1 cellular context compared by ENCODE assay signal in genomic region chr14:35826218-35826951, GRCh38.
A peak's percentile ranks its signal among the peaks of the same experiment; 100 is the strongest.
TF ChIP-seq lines count a peak whose summit lies in the region.

A gene with protein sequence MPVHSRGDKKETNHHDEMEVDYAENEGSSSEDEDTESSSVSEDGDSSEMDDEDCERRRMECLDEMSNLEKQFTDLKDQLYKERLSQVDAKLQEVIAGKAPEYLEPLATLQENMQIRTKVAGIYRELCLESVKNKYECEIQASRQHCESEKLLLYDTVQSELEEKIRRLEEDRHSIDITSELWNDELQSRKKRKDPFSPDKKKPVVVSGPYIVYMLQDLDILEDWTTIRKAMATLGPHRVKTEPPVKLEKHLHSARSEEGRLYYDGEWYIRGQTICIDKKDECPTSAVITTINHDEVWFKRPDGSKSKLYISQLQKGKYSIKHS (plus strand): TSS chr14:35826338. CDS start chr14:35826517, 179 bp downstream.

TF ChIP-seq in HepG2, 621 proteins besides CTCF, POLR2A, EP300 and RAD21 (continued from another document and continues in another):
- peak; percentile 98 for TF ChIP-seq ZNF616 (CRISPR knock-in tag; IDR thresholded peaks at IDR 0.05; ENCODE audit: low read depth)
- TF ChIP-seq, protein P1, sequence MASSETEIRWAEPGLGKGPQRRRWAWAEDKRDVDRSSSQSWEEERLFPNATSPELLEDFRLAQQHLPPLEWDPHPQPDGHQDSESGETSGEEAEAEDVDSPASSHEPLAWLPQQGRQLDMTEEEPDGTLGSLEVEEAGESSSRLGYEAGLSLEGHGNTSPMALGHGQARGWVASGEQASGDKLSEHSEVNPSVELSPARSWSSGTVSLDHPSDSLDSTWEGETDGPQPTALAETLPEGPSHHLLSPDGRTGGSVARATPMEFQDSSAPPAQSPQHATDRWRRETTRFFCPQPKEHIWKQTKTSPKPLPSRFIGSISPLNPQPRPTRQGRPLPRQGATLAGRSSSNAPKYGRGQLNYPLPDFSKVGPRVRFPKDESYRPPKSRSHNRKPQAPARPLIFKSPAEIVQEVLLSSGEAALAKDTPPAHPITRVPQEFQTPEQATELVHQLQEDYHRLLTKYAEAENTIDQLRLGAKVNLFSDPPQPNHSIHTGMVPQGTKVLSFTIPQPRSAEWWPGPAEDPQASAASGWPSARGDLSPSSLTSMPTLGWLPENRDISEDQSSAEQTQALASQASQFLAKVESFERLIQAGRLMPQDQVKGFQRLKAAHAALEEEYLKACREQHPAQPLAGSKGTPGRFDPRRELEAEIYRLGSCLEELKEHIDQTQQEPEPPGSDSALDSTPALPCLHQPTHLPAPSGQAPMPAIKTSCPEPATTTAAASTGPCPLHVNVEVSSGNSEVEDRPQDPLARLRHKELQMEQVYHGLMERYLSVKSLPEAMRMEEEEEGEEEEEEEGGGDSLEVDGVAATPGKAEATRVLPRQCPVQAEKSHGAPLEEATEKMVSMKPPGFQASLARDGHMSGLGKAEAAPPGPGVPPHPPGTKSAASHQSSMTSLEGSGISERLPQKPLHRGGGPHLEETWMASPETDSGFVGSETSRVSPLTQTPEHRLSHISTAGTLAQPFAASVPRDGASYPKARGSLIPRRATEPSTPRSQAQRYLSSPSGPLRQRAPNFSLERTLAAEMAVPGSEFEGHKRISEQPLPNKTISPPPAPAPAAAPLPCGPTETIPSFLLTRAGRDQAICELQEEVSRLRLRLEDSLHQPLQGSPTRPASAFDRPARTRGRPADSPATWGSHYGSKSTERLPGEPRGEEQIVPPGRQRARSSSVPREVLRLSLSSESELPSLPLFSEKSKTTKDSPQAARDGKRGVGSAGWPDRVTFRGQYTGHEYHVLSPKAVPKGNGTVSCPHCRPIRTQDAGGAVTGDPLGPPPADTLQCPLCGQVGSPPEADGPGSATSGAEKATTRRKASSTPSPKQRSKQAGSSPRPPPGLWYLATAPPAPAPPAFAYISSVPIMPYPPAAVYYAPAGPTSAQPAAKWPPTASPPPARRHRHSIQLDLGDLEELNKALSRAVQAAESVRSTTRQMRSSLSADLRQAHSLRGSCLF (CRISPR knock-in tag; IDR thresholded peaks at IDR 0.05; ENCODE audit: borderline replicate concordance), result peak; percentile 88
- TF ChIP-seq ATF2 (CRISPR knock-in tag; IDR thresholded peaks at IDR 0.05), result peak; percentile 66
- TF ChIP-seq ZNF510 (CRISPR knock-in tag; IDR thresholded peaks at IDR 0.05; ENCODE audit: low read depth), result peak; percentile 100; the same call in 1 of the 2 replicates
- TF ChIP-seq ELF4 (CRISPR knock-in tag; IDR thresholded peaks at IDR 0.05; ENCODE audit: borderline replicate concordance), result peak; percentile 82; the same call in 1 of the 2 replicates
- TF ChIP-seq ZNF18 (CRISPR knock-in tag; IDR thresholded peaks at IDR 0.05; ENCODE audit: insufficient replicate concordance), result peak; percentile 98
- TF ChIP-seq POGZ (CRISPR knock-in tag; IDR thresholded peaks at IDR 0.05), result peak; percentile 97
- TF ChIP-seq MED13 (CRISPR knock-in tag; IDR thresholded peaks at IDR 0.05), result peak; percentile 88
- TF ChIP-seq ZNF703 (CRISPR knock-in tag; IDR thresholded peaks at IDR 0.05; ENCODE audit: borderline replicate concordance), result 0 out of 2 replicates have a peak, but pooled peaks have one; percentile 79
- peak; percentile 96; the same call in 1 of the 2 replicates for TF ChIP-seq NAIF1 (CRISPR knock-in tag; IDR thresholded peaks at IDR 0.05; ENCODE audit: borderline replicate concordance)
- TF ChIP-seq KLF6 (CRISPR knock-in tag; IDR thresholded peaks at IDR 0.05), result peak; percentile 99
- TF ChIP-seq, protein P2, sequence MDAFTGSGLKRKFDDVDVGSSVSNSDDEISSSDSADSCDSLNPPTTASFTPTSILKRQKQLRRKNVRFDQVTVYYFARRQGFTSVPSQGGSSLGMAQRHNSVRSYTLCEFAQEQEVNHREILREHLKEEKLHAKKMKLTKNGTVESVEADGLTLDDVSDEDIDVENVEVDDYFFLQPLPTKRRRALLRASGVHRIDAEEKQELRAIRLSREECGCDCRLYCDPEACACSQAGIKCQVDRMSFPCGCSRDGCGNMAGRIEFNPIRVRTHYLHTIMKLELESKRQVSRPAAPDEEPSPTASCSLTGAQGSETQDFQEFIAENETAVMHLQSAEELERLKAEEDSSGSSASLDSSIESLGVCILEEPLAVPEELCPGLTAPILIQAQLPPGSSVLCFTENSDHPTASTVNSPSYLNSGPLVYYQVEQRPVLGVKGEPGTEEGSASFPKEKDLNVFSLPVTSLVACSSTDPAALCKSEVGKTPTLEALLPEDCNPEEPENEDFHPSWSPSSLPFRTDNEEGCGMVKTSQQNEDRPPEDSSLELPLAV (CRISPR knock-in tag; conservative IDR thresholded peaks at IDR 0.05; ENCODE audit: low read depth), result no peak
- TF ChIP-seq MIER2 (CRISPR knock-in tag; IDR thresholded peaks at IDR 0.05), result peak; percentile 89
- TF ChIP-seq RCOR2 (CRISPR knock-in tag; IDR thresholded peaks at IDR 0.05), result peak; percentile 69; the same call in 1 of the 2 replicates
- TF ChIP-seq ZNF556 (CRISPR knock-in tag; IDR thresholded peaks at IDR 0.05; ENCODE audit: borderline replicate concordance), result peak; percentile 100
- peak; percentile 52 for TF ChIP-seq SOX5 (CRISPR knock-in tag; IDR thresholded peaks at IDR 0.05; ENCODE audit: borderline replicate concordance)
- TF ChIP-seq MATR3 (CRISPR knock-in tag; IDR thresholded peaks at IDR 0.05), result peak; percentile 82; the same call in 1 of the 2 replicates
- no peak for TF ChIP-seq ZBTB40 (IDR thresholded peaks at IDR 0.05)
- TF ChIP-seq ZBTB40 (CRISPR knock-in tag; IDR thresholded peaks at IDR 0.05), result peak; percentile 95
- peak; percentile 58; the same call in 1 of the 2 replicates for TF ChIP-seq NCOR1 (IDR thresholded peaks at IDR 0.05; ENCODE audit: borderline replicate concordance, low read length)
- TF ChIP-seq, protein P3, sequence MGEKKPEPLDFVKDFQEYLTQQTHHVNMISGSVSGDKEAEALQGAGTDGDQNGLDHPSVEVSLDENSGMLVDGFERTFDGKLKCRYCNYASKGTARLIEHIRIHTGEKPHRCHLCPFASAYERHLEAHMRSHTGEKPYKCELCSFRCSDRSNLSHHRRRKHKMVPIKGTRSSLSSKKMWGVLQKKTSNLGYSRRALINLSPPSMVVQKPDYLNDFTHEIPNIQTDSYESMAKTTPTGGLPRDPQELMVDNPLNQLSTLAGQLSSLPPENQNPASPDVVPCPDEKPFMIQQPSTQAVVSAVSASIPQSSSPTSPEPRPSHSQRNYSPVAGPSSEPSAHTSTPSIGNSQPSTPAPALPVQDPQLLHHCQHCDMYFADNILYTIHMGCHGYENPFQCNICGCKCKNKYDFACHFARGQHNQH (CRISPR knock-in tag; IDR thresholded peaks at IDR 0.05), result peak; percentile 99
- peak; percentile 97 for TF ChIP-seq MAF1 (CRISPR knock-in tag; IDR thresholded peaks at IDR 0.05; ENCODE audit: borderline replicate concordance)
- TF ChIP-seq CERS6 (CRISPR knock-in tag; IDR thresholded peaks at IDR 0.05), result peak; percentile 97; the same call in 1 of the 2 replicates
- TF ChIP-seq FOXJ3 (CRISPR knock-in tag; IDR thresholded peaks at IDR 0.05; ENCODE audit: borderline replicate concordance), result peak; percentile 73; the same call in 1 of the 2 replicates
- TF ChIP-seq NFYC (CRISPR knock-in tag; IDR thresholded peaks at IDR 0.05), result peak; percentile 98
- no peak for TF ChIP-seq HOXA7 (CRISPR knock-in tag; IDR thresholded peaks at IDR 0.05)
- TF ChIP-seq, protein P4, sequence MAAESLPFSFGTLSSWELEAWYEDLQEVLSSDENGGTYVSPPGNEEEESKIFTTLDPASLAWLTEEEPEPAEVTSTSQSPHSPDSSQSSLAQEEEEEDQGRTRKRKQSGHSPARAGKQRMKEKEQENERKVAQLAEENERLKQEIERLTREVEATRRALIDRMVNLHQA (CRISPR knock-in tag; IDR thresholded peaks at IDR 0.05), result peak; percentile 95
- TF ChIP-seq DPF2 (CRISPR knock-in tag; IDR thresholded peaks at IDR 0.05; ENCODE audit: borderline replicate concordance, low read depth), result peak; percentile 77
- TF ChIP-seq ZFAT (CRISPR knock-in tag; conservative IDR thresholded peaks at IDR 0.05), result no peak
- peak; percentile 98 for TF ChIP-seq KMT2B (CRISPR knock-in tag; IDR thresholded peaks at IDR 0.05)
- TF ChIP-seq, protein P5, sequence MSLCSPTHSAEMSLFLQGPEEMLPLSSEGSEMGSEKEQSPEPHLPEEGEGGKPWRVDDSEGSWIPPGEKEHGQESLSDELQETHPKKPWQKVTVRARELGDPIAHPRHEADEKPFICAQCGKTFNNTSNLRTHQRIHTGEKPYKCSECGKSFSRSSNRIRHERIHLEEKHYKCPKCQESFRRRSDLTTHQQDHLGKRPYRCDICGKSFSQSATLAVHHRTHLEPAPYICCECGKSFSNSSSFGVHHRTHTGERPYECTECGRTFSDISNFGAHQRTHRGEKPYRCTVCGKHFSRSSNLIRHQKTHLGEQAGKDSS (CRISPR knock-in tag; IDR thresholded peaks at IDR 0.05; ENCODE audit: borderline replicate concordance, low read depth), result peak; percentile 100
- TF ChIP-seq MLLT10 (CRISPR knock-in tag; IDR thresholded peaks at IDR 0.05), result no peak
- peak; percentile 100 for TF ChIP-seq YEATS4 (CRISPR knock-in tag; IDR thresholded peaks at IDR 0.05; ENCODE audit: borderline replicate concordance)
